ENCODE assay signal across 26 cellular contexts in the genomic region with DNA sequence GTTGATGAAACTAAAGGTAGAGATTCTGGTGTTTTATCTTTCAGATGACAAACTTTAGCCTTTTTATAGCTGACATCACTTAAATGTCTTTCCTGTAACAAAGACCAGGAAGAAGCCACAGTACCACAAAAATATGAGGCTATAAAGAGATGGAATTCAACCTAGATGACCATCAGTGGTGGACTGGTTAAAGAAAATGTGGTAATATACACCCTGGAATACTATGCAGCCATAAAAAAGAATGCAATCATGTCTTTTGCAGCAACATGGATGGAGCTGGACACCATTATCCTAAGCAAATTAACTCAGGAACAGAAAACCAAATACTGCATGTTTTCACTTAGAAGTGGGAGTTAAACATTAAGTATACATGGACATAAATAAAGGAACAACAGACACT. TPM values are rescaled to one million over a fixed set of nuclear protein-coding genes. Genes with fewer than 3 reads are reported as not detected.
DNase-seq lines count a peak whose midpoint lies in the region; ATAC-seq, FAIRE-seq and TF ChIP-seq lines count a peak whose summit lies in the region.
"Had no signal": no experiment of that assay in that cellular context is flagged by ENCODE, and none has a peak within 500 bp of the region (broad histone marks: within the 10 kb centered on the region; RNA-seq: fewer than 3 reads in every experiment).

No MANE protein-coding gene starts in this region.

- no peaks in the 10 kb centered on the region for H3K79me2 ChIP-seq in HepG2 (ENCODE audit: insufficient read depth, low read length)
- no peaks in the 10 kb centered on the region for H3K79me2 ChIP-seq in K562 (ENCODE audit: control insufficient read depth, insufficient read depth, low read length)

- H3K27me3 ChIP-seq in HepG2 (ENCODE audit: control insufficient read depth in 1 of 2, insufficient read depth in 2 of 2, low read length in 2 of 2) (no peaks in the 10 kb centered on the region), right lobe of liver (no peaks in the 10 kb centered on the region), K562 (ENCODE audit: control insufficient read depth in 2 of 2, insufficient read depth in 2 of 2, low read length in 2 of 2) (no peaks in the 10 kb centered on the region), upper lobe of right lung (no peaks in the 10 kb centered on the region)
- H3K27me3 ChIP-seq: BE2C, BLaER1 had no signal

- H3K36me3 ChIP-seq in HepG2 (replicated peaks in 1 of 2; ENCODE audit: control insufficient read depth in 1 of 2, insufficient read depth in 2 of 2, low read length in 2 of 2) (no peaks in the 10 kb centered on the region), right lobe of liver (no peaks in the 10 kb centered on the region), K562 (ENCODE audit: control insufficient read depth, insufficient read depth, low read length) (no peaks in the 10 kb centered on the region), upper lobe of right lung (no peaks in the 10 kb centered on the region)
- H3K36me3 ChIP-seq: BE2C, BLaER1 had no signal

- H3K9ac ChIP-seq in HepG2 (ENCODE audit: insufficient read depth, low read depth, low read length) = no peak overlapping the region
- no peak overlapping the region for H3K9ac ChIP-seq in K562 (ENCODE audit: insufficient read depth in 1 of 2, low read depth in 2 of 2, low read length in 2 of 2)
- H3K9ac ChIP-seq: BLaER1 had no signal

- POLR2A ChIA-PET in HepG2 (lab: Yijun Ruan, JAX) = interaction anchor here (2.2 kb wide), 1 partner anchor 19 kb away, joined by 5 read pairs; a partner anchor contains a TSS
- POLR2A ChIA-PET in K562 (lab: Yijun Ruan, JAX) = interaction anchor here (1.3 kb wide), 1 partner anchor 20 kb away, joined by 3 read pairs; no protein-coding TSS in a partner anchor

- no peaks in the 10 kb centered on the region for H3K9me3 Mint-ChIP-seq in osteocyte (ENCODE audit: unreplicated experiment)
- H3K9me3 Mint-ChIP-seq: CD14-positive monocyte; CD4-positive, alpha-beta memory T cell; CD4-positive, CD25-positive, alpha-beta regulatory T cell; CD8-positive, alpha-beta memory T cell had no signal

- no peak for FAIRE-seq in HepG2 (lab: Jason Lieb, UNC)
- FAIRE-seq in K562 (lab: Jason Lieb, UNC) = no peak
- FAIRE-seq: GM12878, GM12892, GM18507 had no signal

- ATAC-seq in HepG2 (no peak), right lobe of liver (no peak), K562 (no peak), upper lobe of right lung (no peak), HG02938 (IDR thresholded peaks at IDR 0.05; ENCODE audit: unreplicated experiment) (no peak), GM18511 (IDR thresholded peaks at IDR 0.05; ENCODE audit: unreplicated experiment) (no peak)
- ATAC-seq: GM12878 had no signal

- H3K36me3 Mint-ChIP-seq in osteocyte (ENCODE audit: unreplicated experiment) = no peaks in the 10 kb centered on the region
- H3K36me3 Mint-ChIP-seq: CD4-positive, alpha-beta memory T cell; CD4-positive, CD25-positive, alpha-beta regulatory T cell had no signal

- no peak overlapping the region for H3K4me2 ChIP-seq in HepG2 (ENCODE audit: low read depth, low read length)
- H3K4me2 ChIP-seq in K562 (ENCODE audit: insufficient read depth, low read length) = no peak overlapping the region
- H3K4me2 ChIP-seq: BLaER1 had no signal

- CTCF ChIA-PET in HepG2 (lab: Yijun Ruan, JAX; ENCODE audit: low intra/inter-chr PET ratio, low total read pairs) = no interaction called here
- CTCF ChIA-PET in K562 (lab: Yijun Ruan, JAX; ENCODE audit: low intra/inter-chr PET ratio) = no interaction called here

- no peaks in the 10 kb centered on the region for H4K20me1 ChIP-seq in HepG2 (ENCODE audit: insufficient read depth, low read length)
- H4K20me1 ChIP-seq in K562 (replicated peaks; ENCODE audit: control insufficient read depth, insufficient read depth, low read length) = no peaks in the 10 kb centered on the region
- H4K20me1 ChIP-seq: BLaER1 had no signal

- intact Hi-C loops in HepG2 (cut with micrococcal nuclease; ENCODE audit: unreplicated experiment) = no loop called here
- intact Hi-C loops in right lobe of liver (cut with DNase I) = no loop called here
- intact Hi-C loops in K562 (cut with micrococcal nuclease) = no loop called here
- intact Hi-C loops in upper lobe of right lung (cut with DNase I) = no loop called here

- no peak overlapping the region for H3K4me3 Mint-ChIP-seq in osteocyte (ENCODE audit: unreplicated experiment)
- H3K4me3 Mint-ChIP-seq: CD14-positive monocyte; CD4-positive, alpha-beta memory T cell; CD4-positive, CD25-positive, alpha-beta regulatory T cell; CD8-positive, alpha-beta memory T cell had no signal

- H3K4me1 Mint-ChIP-seq in osteocyte (ENCODE audit: unreplicated experiment) = peaks cover 16% of the 10 kb centered on the region

- no peak for TF ChIP-seq CTCF in HepG2 (CRISPR knock-in tag; IDR thresholded peaks at IDR 0.05)
- TF ChIP-seq CTCF in right lobe of liver (IDR thresholded peaks at IDR 0.05) = no peak
- no peak for TF ChIP-seq CTCF in K562 (IDR thresholded peaks at IDR 0.05 in 2 of 3, conservative IDR thresholded peaks at IDR 0.05 in 1 of 3; ENCODE audit: insufficient read depth in 2 of 3, low read depth in 1 of 3, low read length in 3 of 3)
- no peak for TF ChIP-seq CTCF in osteocyte (IDR thresholded peaks at IDR 0.05)
- TF ChIP-seq CTCF in upper lobe of right lung (IDR thresholded peaks at IDR 0.05) = no peak

- TF ChIP-seq RAD21 in HepG2 (CRISPR knock-in tag; IDR thresholded peaks at IDR 0.05) = no peak
- no peak for TF ChIP-seq RAD21 in K562 (CRISPR knock-in tag; conservative IDR thresholded peaks at IDR 0.05 in 1 of 2, IDR thresholded peaks at IDR 0.05 in 1 of 2)

- no peak for TF ChIP-seq EP300 in HepG2 (IDR thresholded peaks at IDR 0.05; ENCODE audit: low read depth in 2 of 2, low read length in 2 of 2)
- no peak for TF ChIP-seq EP300 in HepG2 (CRISPR knock-in tag; IDR thresholded peaks at IDR 0.05; ENCODE audit: borderline replicate concordance)
- no peak for TF ChIP-seq EP300 in K562 (IDR thresholded peaks at IDR 0.05; ENCODE audit: low read length)

- H2AFZ ChIP-seq in HepG2 (ENCODE audit: low read length) (no peak overlapping the region), K562 (ENCODE audit: low read depth, low read length) (no peak overlapping the region)

- TF ChIP-seq POLR2A in HepG2 (IDR thresholded peaks at IDR 0.05; ENCODE audit: insufficient read depth in 1 of 2, low read depth in 2 of 2, low read length in 2 of 2) (no peak), right lobe of liver (IDR thresholded peaks at IDR 0.05) (no peak), K562 (conservative IDR thresholded peaks at IDR 0.05) (no peak)

- in situ Hi-C loops in HepG2 (cut with HindIII; ENCODE audit: extremely low pct_ligation_motif_present, low pct_unique_long_range_greater_than_20kb) = no loop called here
- in situ Hi-C loops in K562 (cut with MboI) = no loop called here

- H3K9me3 ChIP-seq in HepG2 (ENCODE audit: low read length) (no peaks in the 10 kb centered on the region), right lobe of liver (no peaks in the 10 kb centered on the region), K562 (replicated peaks; ENCODE audit: control insufficient read depth, insufficient read depth, low read depth, low read length) (0 out of 2 replicates have a peak, but pooled peaks cover 3% of the 10 kb centered on the region), upper lobe of right lung (no peaks in the 10 kb centered on the region)
- H3K9me3 ChIP-seq: BE2C had no signal

- no peaks in the 10 kb centered on the region for H3K9me1 ChIP-seq in K562 (ENCODE audit: control insufficient read depth, insufficient read depth, low read length)

- DNase-seq in HepG2 (ENCODE audit: low spot score) = no peak
- DNase-seq in right lobe of liver = no peak
- DNase-seq in K562 (ENCODE audit: extremely low read depth in 1 of 4, low spot score in 3 of 4) = no peak
- no peak for DNase-seq in osteocyte (ENCODE audit: extremely low spot score, unreplicated experiment)
- no peak for DNase-seq in upper lobe of right lung
- no peak for DNase-seq in iPS-NIHi11 (ENCODE audit: low spot score)
- DNase-seq: ACHN; BE2C; C1 segment of cervical spinal cord; CD4-positive, alpha-beta memory T cell; CD4-positive, CD25-positive, alpha-beta regulatory T cell; CD8-positive, alpha-beta memory T cell; COR-L47; DMS 273 treated with DMSO at 0.1 percent for 48 hours; DMS79; DND-41; EL; GDM1 had no signal

- H3K27ac ChIP-seq in HepG2 (ENCODE audit: extremely low read length, insufficient read depth, low read length) (no peak overlapping the region), right lobe of liver (no peak overlapping the region), K562 (ENCODE audit: extremely low read depth, low read depth, low read length) (no peak overlapping the region), upper lobe of right lung (peak overlapping the region; percentile 48)
- H3K27ac ChIP-seq: 22Rv1, BLaER1 had no signal

- peaks cover 9% of the 10 kb centered on the region for H3K27me3 Mint-ChIP-seq in osteocyte (ENCODE audit: unreplicated experiment)
- H3K27me3 Mint-ChIP-seq: CD4-positive, alpha-beta memory T cell; CD4-positive, CD25-positive, alpha-beta regulatory T cell had no signal

- H3K27ac Mint-ChIP-seq in osteocyte (ENCODE audit: unreplicated experiment) = peak overlapping the region; percentile 87
- H3K27ac Mint-ChIP-seq: CD4-positive, alpha-beta memory T cell; CD4-positive, CD25-positive, alpha-beta regulatory T cell; CD8-positive, alpha-beta memory T cell had no signal

- BruUV-seq in HepG2 (replicated peaks; lab: Mats Ljungman, UMichigan) = no TSS peak
- no TSS peak for BruUV-seq in K562 (replicated peaks; lab: Mats Ljungman, UMichigan)

- peaks cover 56% of the 10 kb centered on the region for H3K4me1 ChIP-seq in HepG2 (ENCODE audit: insufficient read depth, low read length)
- H3K4me1 ChIP-seq in right lobe of liver = no peaks in the 10 kb centered on the region
- H3K4me1 ChIP-seq in K562 (replicated peaks in 1 of 2; ENCODE audit: control insufficient read depth in 2 of 2, insufficient read depth in 2 of 2, low read length in 2 of 2) = peaks cover 0 to 31% of the 10 kb centered on the region in 2 experiments; a peak in 3 of 5 replicates
- H3K4me1 ChIP-seq in upper lobe of right lung = peaks cover 11% of the 10 kb centered on the region
- H3K4me1 ChIP-seq: BE2C had no signal

- H3K4me3 ChIP-seq in HepG2 (replicated peaks in 1 of 3; ENCODE audit: insufficient read depth in 1 of 3, low read depth in 2 of 3, low read length in 3 of 3) = no peak overlapping the region
- H3K4me3 ChIP-seq in right lobe of liver = no peak overlapping the region
- no peak overlapping the region for H3K4me3 ChIP-seq in K562
- no peak overlapping the region for H3K4me3 ChIP-seq in upper lobe of right lung
- H3K4me3 ChIP-seq: BLaER1, GM12878 had no signal

RNA-seq across cellular contexts. Expression of a gene that starts 18.3 kb away (rescaled TPM):
- 91.9 and 103 TPM in 2 replicates for total RNA-seq in HepG2 (2016; rRNA removed; fragmentation: Illumina TruSeq; extraction: Trizol)
- total RNA-seq in HepG2 (2016; cell fraction: cytosol; rRNA removed; fragmentation: Illumina TruSeq; extraction: Trizol; ENCODE audit: low read depth) = 52.7 and 54.6 TPM in 2 replicates
- total RNA-seq in HepG2 (2016; cell fraction: insoluble cytoplasmic fraction; rRNA removed; fragmentation: Illumina TruSeq; extraction: Trizol) = 92.9 and 108 TPM in 2 replicates
- 54.8 and 56.7 TPM in 2 replicates for total RNA-seq in HepG2 (2016; cell fraction: membrane; rRNA removed; fragmentation: Illumina TruSeq; extraction: Trizol)
- 147 and 151 TPM in 2 replicates for total RNA-seq in HepG2 (2016; cell fraction: nucleus; rRNA removed; fragmentation: Illumina TruSeq; extraction: Trizol)
- polyA plus RNA-seq in HepG2 (2011; rRNA removed) = 34.3 and 49.4 TPM in 2 replicates
- 17.6 and 20.9 TPM in 2 replicates for polyA plus RNA-seq in HepG2 (2011; cell fraction: cytosol; rRNA removed)
- 29.2 and 34.2 TPM in 2 replicates for polyA plus RNA-seq in HepG2 (2011; cell fraction: nucleus; rRNA removed)
- 32.8 and 45.3 TPM in 2 replicates for polyA plus RNA-seq in HepG2 (2012)
- polyA plus RNA-seq in HepG2 (2016; cell fraction: cytosol; fragmentation: Illumina TruSeq; extraction: Trizol; ENCODE audit: low read depth) = 13.0 and 17.4 TPM in 2 replicates
- polyA plus RNA-seq in HepG2 (2016; cell fraction: insoluble cytoplasmic fraction; fragmentation: Illumina TruSeq; extraction: Trizol; ENCODE audit: low read depth) = 75.8 and 78.0 TPM in 2 replicates
- polyA plus RNA-seq in HepG2 (2016; cell fraction: membrane; fragmentation: Illumina TruSeq; extraction: Trizol; ENCODE audit: low read depth) = 27.6 and 27.9 TPM in 2 replicates
- 66.8 and 68.2 TPM in 2 replicates for polyA plus RNA-seq in HepG2 (2016; cell fraction: nucleus; fragmentation: Illumina TruSeq; extraction: Trizol; ENCODE audit: insufficient read depth, low read depth)
- polyA minus RNA-seq in HepG2 (2011; rRNA and poly(A)+ RNA removed; ENCODE audit: low replicate concordance) = 14.7 and 21.6 TPM in 2 replicates
- polyA minus RNA-seq in HepG2 (2011; cell fraction: cytosol; rRNA and poly(A)+ RNA removed) = 25.8 and 30.8 TPM in 2 replicates
- 227 and 258 TPM in 2 replicates for polyA minus RNA-seq in HepG2 (2011; cell fraction: nucleus; rRNA and poly(A)+ RNA removed)
- total RNA-seq in right lobe of liver = 10 to 100 TPM in 5 of 6 experiments, 1 to 10 TPM in 1; 9.2 to 15.9 (median 13.9) TPM
- 95.1 and 247 TPM in 2 replicates for total RNA-seq in K562 (2011; cell fraction: chromatin; rRNA removed; ENCODE audit: low replicate concordance)
- total RNA-seq in K562 (2011; cell fraction: nucleolus; rRNA removed) = 40.4 and 52.4 TPM in 2 replicates
- total RNA-seq in K562 (2011; cell fraction: nucleoplasm; rRNA removed) = 85.7 and 116 TPM in 2 replicates
- 67.5 and 73.0 TPM in 2 replicates for total RNA-seq in K562 (2014; rRNA removed)
- 86.9 and 102 TPM in 2 replicates for total RNA-seq in K562 (2014; rRNA removed; fragmentation: Illumina TruSeq; extraction: Trizol)
- 57.1 and 57.8 TPM in 2 replicates for total RNA-seq in K562 (2015; rRNA removed; fragmentation: Illumina TruSeq; extraction: Trizol)
- total RNA-seq in K562 (2021) = 85.4 and 94.0 TPM in 2 replicates
- 99.7 and 135 TPM in 2 replicates for polyA plus RNA-seq in K562 (2011; rRNA removed)
- 21.9 and 34.3 TPM in 2 replicates for polyA plus RNA-seq in K562 (2011; cell fraction: cytosol; rRNA removed)
- 60.8 and 87.5 TPM in 2 replicates for polyA plus RNA-seq in K562 (2011; cell fraction: nucleus; rRNA removed)
- 41.1 and 47.5 TPM in 2 replicates for polyA plus RNA-seq in K562 (2012)
- 46.8 and 49.3 TPM in 2 replicates for polyA plus RNA-seq in K562 (2014; fragmentation: Illumina TruSeq; extraction: Trizol)
- polyA plus RNA-seq in K562 (2014; fragmentation: Nextera tagmentation; extraction: Ambion mirVana) = 10 to 100 TPM; 19.8 to 24.7 TPM
- polyA plus RNA-seq in K562 (2014; rRNA removed) = 45.2 and 55.8 TPM in 2 replicates
- 160 and 182 TPM in 2 replicates for polyA minus RNA-seq in K562 (2011; rRNA and poly(A)+ RNA removed)
- polyA minus RNA-seq in K562 (2011; cell fraction: cytosol; rRNA and poly(A)+ RNA removed) = 50.5 and 52.8 TPM in 2 replicates
- polyA minus RNA-seq in K562 (2011; cell fraction: nucleus; rRNA and poly(A)+ RNA removed) = 79.6 and 164 TPM in 2 replicates
- total RNA-seq in osteocyte = 55.6 and 63.0 TPM in 2 replicates
- total RNA-seq in upper lobe of right lung = 56.8 TPM

RNA-seq across cellular contexts. Expression of a gene that starts 44.9 kb away (rescaled TPM):
- total RNA-seq in HepG2 (2016; rRNA removed; fragmentation: Illumina TruSeq; extraction: Trizol) (90.0 and 114 TPM in 2 replicates), right lobe of liver (10 to 100 TPM; 26.2 to 47.9 (median 36.7) TPM), K562 (2014; rRNA removed) (21.8 and 27.9 TPM in 2 replicates), K562 (2014; rRNA removed; fragmentation: Illumina TruSeq; extraction: Trizol) (26.3 and 27.3 TPM in 2 replicates), K562 (2015; rRNA removed; fragmentation: Illumina TruSeq; extraction: Trizol) (22.1 and 23.9 TPM in 2 replicates), K562 (2021) (21.8 and 22.7 TPM in 2 replicates), osteocyte (2.9 and 3.8 TPM in 2 replicates), upper lobe of right lung (14.7 TPM)
- 23.4 and 25.3 TPM in 2 replicates for total RNA-seq in HepG2 (2016; cell fraction: cytosol; rRNA removed; fragmentation: Illumina TruSeq; extraction: Trizol; ENCODE audit: low read depth)
- 97.4 and 121 TPM in 2 replicates for total RNA-seq in HepG2 (2016; cell fraction: insoluble cytoplasmic fraction; rRNA removed; fragmentation: Illumina TruSeq; extraction: Trizol)
- total RNA-seq in HepG2 (2016; cell fraction: membrane; rRNA removed; fragmentation: Illumina TruSeq; extraction: Trizol) = 42.3 and 46.2 TPM in 2 replicates
- total RNA-seq in HepG2 (2016; cell fraction: nucleus; rRNA removed; fragmentation: Illumina TruSeq; extraction: Trizol) = 40.2 and 41.1 TPM in 2 replicates
- polyA plus RNA-seq in HepG2 (2011; rRNA removed) (60.3 and 65.5 TPM in 2 replicates), K562 (2011; rRNA removed) (36.8 and 43.6 TPM in 2 replicates), K562 (2014; fragmentation: Illumina TruSeq; extraction: Trizol) (32.7 and 33.4 TPM in 2 replicates), K562 (2014; fragmentation: Nextera tagmentation; extraction: Ambion mirVana) (10 to 100 TPM; 38.0 to 51.7 TPM), K562 (2014; rRNA removed) (23.3 and 24.3 TPM in 2 replicates)
- 55.9 and 67.8 TPM in 2 replicates for polyA plus RNA-seq in HepG2 (2011; cell fraction: cytosol; rRNA removed)
- polyA plus RNA-seq in HepG2 (2011; cell fraction: nucleus; rRNA removed) = 18.3 and 26.1 TPM in 2 replicates
- polyA plus RNA-seq in HepG2 (2012) = 53.1 and 67.0 TPM in 2 replicates
- polyA plus RNA-seq in HepG2 (2016; cell fraction: cytosol; fragmentation: Illumina TruSeq; extraction: Trizol; ENCODE audit: low read depth) = 17.3 and 18.5 TPM in 2 replicates
- polyA plus RNA-seq in HepG2 (2016; cell fraction: insoluble cytoplasmic fraction; fragmentation: Illumina TruSeq; extraction: Trizol; ENCODE audit: low read depth) = 102 TPM in 2 replicates
- polyA plus RNA-seq in HepG2 (2016; cell fraction: membrane; fragmentation: Illumina TruSeq; extraction: Trizol; ENCODE audit: low read depth) = 25.4 and 26.1 TPM in 2 replicates
- polyA plus RNA-seq in HepG2 (2016; cell fraction: nucleus; fragmentation: Illumina TruSeq; extraction: Trizol; ENCODE audit: insufficient read depth, low read depth) = 43.2 and 47.8 TPM in 2 replicates
- polyA minus RNA-seq in HepG2 (2011; rRNA and poly(A)+ RNA removed; ENCODE audit: low replicate concordance) = 20.6 and 67.6 TPM in 2 replicates
- polyA minus RNA-seq in HepG2 (2011; cell fraction: cytosol; rRNA and poly(A)+ RNA removed) = 37.5 and 41.1 TPM in 2 replicates
- 40.4 and 46.2 TPM in 2 replicates for polyA minus RNA-seq in HepG2 (2011; cell fraction: nucleus; rRNA and poly(A)+ RNA removed)
- total RNA-seq in K562 (2011; cell fraction: chromatin; rRNA removed; ENCODE audit: low replicate concordance) = 19.3 and 29.1 TPM in 2 replicates
- 22.4 and 22.5 TPM in 2 replicates for total RNA-seq in K562 (2011; cell fraction: nucleolus; rRNA removed)
- total RNA-seq in K562 (2011; cell fraction: nucleoplasm; rRNA removed) = 13.8 and 21.6 TPM in 2 replicates
- 23.9 and 46.7 TPM in 2 replicates for polyA plus RNA-seq in K562 (2011; cell fraction: cytosol; rRNA removed)
- polyA plus RNA-seq in K562 (2011; cell fraction: nucleus; rRNA removed) = 10.8 and 14.1 TPM in 2 replicates
- 14.1 and 59.1 TPM in 2 replicates for polyA plus RNA-seq in K562 (2012)
- polyA minus RNA-seq in K562 (2011; rRNA and poly(A)+ RNA removed) = 38.4 and 42.7 TPM in 2 replicates
- polyA minus RNA-seq in K562 (2011; cell fraction: cytosol; rRNA and poly(A)+ RNA removed) = 21.8 and 25.5 TPM in 2 replicates
- 20.1 and 28.8 TPM in 2 replicates for polyA minus RNA-seq in K562 (2011; cell fraction: nucleus; rRNA and poly(A)+ RNA removed)
